ENCODE assay signal across 9 cellular contexts in genomic region chr5:75565991-75566709, GRCh38. TPM values are rescaled to one million over a fixed set of nuclear protein-coding genes. Genes with fewer than 3 reads are reported as not detected.
A peak's percentile ranks its signal among the peaks of the same experiment; 100 is the strongest.
DNase-seq lines count a peak whose midpoint lies in the region; ATAC-seq and TF ChIP-seq lines count a peak whose summit lies in the region.
"Not testable (repeated sequence)": the region's sequence is repeated elsewhere in the genome, so short reads cannot be mapped to it uniquely, and the experiment has no call there.
"Had no signal": no experiment of that assay in that cellular context is flagged by ENCODE, and none has a peak within 500 bp of the region (broad histone marks: within the 10 kb centered on the region; RNA-seq: fewer than 3 reads in every experiment).

No MANE protein-coding gene starts in this region.

- DNase-seq in Daoy (ENCODE audit: low read depth) (peak; percentile 94), RKO (ENCODE audit: low spot score) (peak; percentile 80), right cardiac atrium (peak in 1 of 3 donors; percentile 36)
- DNase-seq in activated T-cell treated with anti-CD3 and anti-CD28 coated beads, Interleukin-2, amount 50 U/mL, for 4 hours; chondrocyte (ENCODE audit: low spot score); psoas muscle: not testable (repeated sequence)

- H3K4me1 Mint-ChIP-seq in activated T-cell treated with anti-CD3 and anti-CD28 coated beads, Interleukin-2, amount 50 U/mL, for 4 hours (ENCODE audit: low read depth) = peaks cover 46% of the 10 kb centered on the region
- H3K4me1 Mint-ChIP-seq in chondrocyte (ENCODE audit: low read depth) = peaks cover 39% of the 10 kb centered on the region

- H3K4me3 ChIP-seq in right cardiac atrium (ENCODE audit: low read length); psoas muscle; subcutaneous abdominal adipose tissue (ENCODE audit: low read depth in 1 of 5, low read length in 5 of 5): not testable (repeated sequence)

- not testable (repeated sequence) for H3K27me3 ChIP-seq in right cardiac atrium (ENCODE audit: control insufficient read depth, insufficient read depth); psoas muscle (ENCODE audit: insufficient read depth in 3 of 3, low read length in 2 of 3); subcutaneous abdominal adipose tissue (ENCODE audit: control insufficient read depth in 5 of 5, insufficient read depth in 4 of 5, low read length in 5 of 5)

- not testable (repeated sequence) for H3K27me3 Mint-ChIP-seq in activated T-cell treated with anti-CD3 and anti-CD28 coated beads, Interleukin-2, amount 50 U/mL, for 4 hours (ENCODE audit: low read depth); chondrocyte (ENCODE audit: low read depth)

- intact Hi-C loops in right cardiac atrium (cut with DNase I) (loop anchor here in 1 of 4 donors (5.0 kb wide), 1 partner anchor 54 kb away; the partner anchor contains the start of genes CERT1 and POLK), psoas muscle (cut with DNase I) (loop anchor here in 1 of 2 donors (2.0 kb wide), 1 partner anchor 53 kb away; no protein-coding TSS in a partner anchor)

- H3K27ac ChIP-seq in right cardiac atrium (ENCODE audit: low read length) = peak overlapping the region; percentile 71
- peak overlapping the region; percentile 44 for H3K27ac ChIP-seq in psoas muscle
- peak overlapping the region; percentile 77 for H3K27ac ChIP-seq in subcutaneous abdominal adipose tissue (ENCODE audit: low read depth, low read length)

- H3K9me3 ChIP-seq in right cardiac atrium (ENCODE audit: control insufficient read depth, low read length); subcutaneous abdominal adipose tissue (ENCODE audit: control insufficient read depth in 5 of 5, low read length in 5 of 5): not testable (repeated sequence)
- peaks cover 11% of the 10 kb centered on the region for H3K9me3 ChIP-seq in psoas muscle

- peak overlapping the region; percentile 68 for H3K4me3 Mint-ChIP-seq in activated T-cell treated with anti-CD3 and anti-CD28 coated beads, Interleukin-2, amount 50 U/mL, for 4 hours
- peak overlapping the region; percentile 44 for H3K4me3 Mint-ChIP-seq in chondrocyte (ENCODE audit: unreplicated experiment)

- H3K9me3 Mint-ChIP-seq in activated T-cell treated with anti-CD3 and anti-CD28 coated beads, Interleukin-2, amount 50 U/mL, for 4 hours = peaks cover 32% of the 10 kb centered on the region
- H3K9me3 Mint-ChIP-seq in chondrocyte (ENCODE audit: low read depth) = peaks cover 28% of the 10 kb centered on the region

- not testable (repeated sequence) for H3K36me3 ChIP-seq in psoas muscle (ENCODE audit: insufficient read depth in 1 of 2, low read depth in 1 of 2)
- peaks cover 5 to 10% (median 8%) of the 10 kb centered on the region in 5 donors for H3K36me3 ChIP-seq in subcutaneous abdominal adipose tissue (ENCODE audit: control insufficient read depth in 5 of 5, insufficient read depth in 5 of 5, low read length in 5 of 5)

- not testable (repeated sequence) for H3K4me1 ChIP-seq in right cardiac atrium (ENCODE audit: control insufficient read depth, insufficient read depth, low read length)
- H3K4me1 ChIP-seq in psoas muscle (peaks cover 12% of the 10 kb centered on the region), subcutaneous abdominal adipose tissue (ENCODE audit: control insufficient read depth in 5 of 5, insufficient read depth in 5 of 5, low read length in 5 of 5) (peaks cover 2 to 22% (median 15%) of the 10 kb centered on the region in 5 donors)

- TF ChIP-seq CTCF in chondrocyte (IDR thresholded peaks at IDR 0.05); psoas muscle (IDR thresholded peaks at IDR 0.05): not testable (repeated sequence)

- peak overlapping the region; percentile 92 for H3K27ac Mint-ChIP-seq in chondrocyte (ENCODE audit: unreplicated experiment)

- ATAC-seq in HG03025 (IDR thresholded peaks at IDR 0.05; ENCODE audit: low FRiP score, unreplicated experiment) (peak; percentile 22), right cardiac atrium (peak; percentile 33 to 55), psoas muscle (peak in 1 of 4 donors; percentile 30)
- ATAC-seq in activated T-cell treated with anti-CD3 and anti-CD28 coated beads, Interleukin-2, amount 50 U/mL, for 4 hours = peak in 1 of 2 donors; percentile 9

- not testable (repeated sequence) for H3K9ac ChIP-seq in subcutaneous abdominal adipose tissue (ENCODE audit: low read length in 5 of 5)

- WGBS in right cardiac atrium = 90% methylated on average over 15 of the region's 15 CpGs
- 93 to 95% (median 95%) methylated on average over 15 of the region's 15 CpGs for WGBS in psoas muscle, 3 donors

- peaks cover 43% of the 10 kb centered on the region for H3K36me3 Mint-ChIP-seq in activated T-cell treated with anti-CD3 and anti-CD28 coated beads, Interleukin-2, amount 50 U/mL, for 4 hours (ENCODE audit: insufficient read depth)
- H3K36me3 Mint-ChIP-seq in chondrocyte (ENCODE audit: low read depth) = peaks cover 21% of the 10 kb centered on the region

RNA-seq across cellular contexts. Expression of gene ANKDD1B, which starts 45.1 kb away (rescaled TPM):
- 0.06 and 0.12 TPM in 2 replicates for total RNA-seq in Daoy (2014; rRNA removed; shearing (Covaris generic))
- under 1 TPM in 1 of 3 donors, not detected in 2; 0.14 TPM for total RNA-seq in activated T-cell treated with anti-CD3 and anti-CD28 coated beads, Interleukin-2, amount 50 U/mL, for 4 hours
- total RNA-seq in chondrocyte (0.42 to 1.2 TPM (median 0.72 TPM) in 3 replicates), right cardiac atrium (under 1 TPM; 0.17 to 0.71 (median 0.41) TPM), psoas muscle (under 1 TPM in 1 of 4 donors, not detected in 3; 0.26 TPM)
- polyA plus RNA-seq in right cardiac atrium (0.11 TPM), psoas muscle (under 1 TPM in 2 of 3 donors, not detected in 1; 0.09 to 0.14 TPM)
- total RNA-seq: CD8-positive, alpha-beta T cell had no signal

RNA-seq across cellular contexts. Expression of gene POLK, which starts 54.5 kb away (rescaled TPM):
- total RNA-seq in Daoy (2014; rRNA removed; shearing (Covaris generic)) = 20.2 and 31.6 TPM in 2 replicates
- total RNA-seq in activated T-cell treated with anti-CD3 and anti-CD28 coated beads, Interleukin-2, amount 50 U/mL, for 4 hours = 10 to 100 TPM; 25.7 to 28.0 (median 25.8) TPM
- total RNA-seq in chondrocyte = 26.5 to 35.5 TPM (median 26.5 TPM) in 3 replicates
- 10 to 100 TPM; 24.3 to 25.7 (median 24.9) TPM for total RNA-seq in right cardiac atrium
- 7.2 TPM for polyA plus RNA-seq in right cardiac atrium
- total RNA-seq in psoas muscle = 10 to 100 TPM; 18.9 to 29.9 (median 26.7) TPM
- polyA plus RNA-seq in psoas muscle = 10 to 100 TPM in 1 of 3 donors, 1 to 10 TPM in 2; 4.9 to 17.8 (median 6.7) TPM

RNA-seq across cellular contexts. Expression of gene CERT1, which starts 54.7 kb away (rescaled TPM):
- 10.0 and 12.5 TPM in 2 replicates for total RNA-seq in Daoy (2014; rRNA removed; shearing (Covaris generic))
- total RNA-seq in activated T-cell treated with anti-CD3 and anti-CD28 coated beads, Interleukin-2, amount 50 U/mL, for 4 hours = 10 to 100 TPM; 29.4 to 30.1 (median 29.9) TPM
- 28.8 to 36.5 TPM (median 36.2 TPM) in 3 replicates for total RNA-seq in chondrocyte
- 10 to 100 TPM; 26.1 to 28.7 (median 28.0) TPM for total RNA-seq in right cardiac atrium
- 9.1 TPM for polyA plus RNA-seq in right cardiac atrium
- total RNA-seq in psoas muscle = 10 to 100 TPM; 33.3 to 54.8 (median 49.6) TPM
- 10 to 100 TPM; 14.1 to 63.3 (median 19.5) TPM for polyA plus RNA-seq in psoas muscle
